In the genomic region with DNA sequence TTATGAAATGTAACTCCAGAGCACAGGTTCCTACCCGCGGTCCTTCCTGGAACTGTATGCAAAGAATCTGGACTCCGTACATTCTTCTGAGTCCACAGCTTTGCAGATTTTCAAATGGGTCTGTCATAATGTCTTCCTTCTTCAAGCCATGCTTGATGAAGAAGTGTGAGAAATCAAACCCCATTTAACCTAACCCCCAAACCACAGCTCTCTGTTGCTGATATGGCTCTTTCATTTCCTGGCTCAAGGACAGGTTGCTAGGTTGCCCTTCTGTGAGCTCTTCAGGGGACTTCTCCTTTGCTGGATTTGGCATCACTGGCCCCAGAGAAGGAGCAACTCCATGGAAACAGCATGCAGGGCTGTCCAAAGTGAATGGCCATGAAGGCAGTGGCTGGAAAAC, we compare ENCODE assay signal across 8 cellular contexts. TPM values are rescaled to one million over a fixed set of nuclear protein-coding genes. Genes with fewer than 3 reads are reported as not detected.
DNase-seq lines count a peak whose midpoint lies in the region; ATAC-seq, FAIRE-seq and TF ChIP-seq lines count a peak whose summit lies in the region.
"Not testable (repeated sequence)": the region's sequence is repeated elsewhere in the genome, so short reads cannot be mapped to it uniquely, and the experiment has no call there.
"Had no signal": no experiment of that assay in that cellular context is flagged by ENCODE, and none has a peak within 500 bp of the region (broad histone marks: within the 10 kb centered on the region; RNA-seq: fewer than 3 reads in every experiment).

No MANE protein-coding gene starts in this region.

- TF ChIP-seq EP300 in K562 (IDR thresholded peaks at IDR 0.05; ENCODE audit: low read length), result not testable (repeated sequence)

- H3K36me3 ChIP-seq in K562 (ENCODE audit: control insufficient read depth, insufficient read depth, low read length), result not testable (repeated sequence)

- ATAC-seq in GM19324 (IDR thresholded peaks at IDR 0.05; ENCODE audit: low FRiP score, unreplicated experiment), result peak; percentile 56
- peak; percentile 53 for ATAC-seq in GM21723 (IDR thresholded peaks at IDR 0.05; ENCODE audit: unreplicated experiment)
- peak; percentile 31 for ATAC-seq in HG03039 (IDR thresholded peaks at IDR 0.05; ENCODE audit: unreplicated experiment)
- peak; percentile 41 for ATAC-seq in HG03520 (IDR thresholded peaks at IDR 0.05; ENCODE audit: unreplicated experiment)
- ATAC-seq in T-helper 17 cell, K562: not testable (repeated sequence)

- not testable (repeated sequence) for H2AFZ ChIP-seq in K562 (ENCODE audit: low read depth, low read length)

- in situ Hi-C loops in K562 (cut with MboI), result not testable (repeated sequence)

- not testable (repeated sequence) for H3K4me3 ChIP-seq in K562

- H3K4me1 Mint-ChIP-seq in T-helper 17 cell, result peaks cover 14% of the 10 kb centered on the region

- H3K4me1 ChIP-seq in K562 (replicated peaks in 1 of 2; ENCODE audit: control insufficient read depth in 2 of 2, insufficient read depth in 2 of 2, low read length in 2 of 2), result not testable (repeated sequence)

- not testable (repeated sequence) for H3K36me3 Mint-ChIP-seq in T-helper 17 cell (ENCODE audit: low read depth)

- DNase-seq in GM12892 (ENCODE audit: insufficient read length); T-helper 17 cell; K562 (ENCODE audit: extremely low read depth in 1 of 4, low spot score in 3 of 4): not testable (repeated sequence)

- H3K27ac Mint-ChIP-seq in T-helper 17 cell, result peak overlapping the region; percentile 41

- not testable (repeated sequence) for H3K9me3 ChIP-seq in T-helper 17 cell (ENCODE audit: control insufficient read depth, low read length, poor library complexity, severe bottlenecking); K562 (replicated peaks; ENCODE audit: control insufficient read depth, insufficient read depth, low read depth, low read length)

- not testable (repeated sequence) for H3K4me2 ChIP-seq in K562 (ENCODE audit: insufficient read depth, low read length)

- CTCF ChIA-PET in K562 (lab: Yijun Ruan, JAX; ENCODE audit: low intra/inter-chr PET ratio), result not testable (repeated sequence)

- intact Hi-C loops in K562 (cut with micrococcal nuclease), result not testable (repeated sequence)

- H3K4me3 Mint-ChIP-seq in T-helper 17 cell, result peak overlapping the region; percentile 41

- POLR2A ChIA-PET in K562 (lab: Yijun Ruan, JAX), result not testable (repeated sequence)

- TF ChIP-seq RAD21 in K562 (CRISPR knock-in tag; conservative IDR thresholded peaks at IDR 0.05 in 1 of 2, IDR thresholded peaks at IDR 0.05 in 1 of 2), result not testable (repeated sequence)

- BruUV-seq in K562 (replicated peaks; lab: Mats Ljungman, UMichigan), result not testable (repeated sequence)

- not testable (repeated sequence) for H4K20me1 ChIP-seq in K562 (replicated peaks; ENCODE audit: control insufficient read depth, insufficient read depth, low read length)

- not testable (repeated sequence) for TF ChIP-seq CTCF in K562 (IDR thresholded peaks at IDR 0.05 in 2 of 3, conservative IDR thresholded peaks at IDR 0.05 in 1 of 3; ENCODE audit: insufficient read depth in 2 of 3, low read depth in 1 of 3, low read length in 3 of 3)

- H3K27ac ChIP-seq in K562 (ENCODE audit: extremely low read depth, low read depth, low read length), result not testable (repeated sequence)

- H3K9me1 ChIP-seq in K562 (ENCODE audit: control insufficient read depth, insufficient read depth, low read length), result not testable (repeated sequence)

- H3K9ac ChIP-seq in K562 (ENCODE audit: insufficient read depth in 1 of 2, low read depth in 2 of 2, low read length in 2 of 2), result not testable (repeated sequence)

- H3K27me3 Mint-ChIP-seq in T-helper 17 cell, result not testable (repeated sequence)

- 0% methylated on average over 3 of the region's 3 CpGs for WGBS in K562 (ENCODE audit: insufficient coverage, low coverage, missing lambda C conversion rate)

- peak; percentile 88 for FAIRE-seq in GM12892 (lab: Jason Lieb, UNC)
- FAIRE-seq in K562 (lab: Jason Lieb, UNC), result peak; percentile 26

- H3K79me2 ChIP-seq in K562 (ENCODE audit: control insufficient read depth, insufficient read depth, low read length), result not testable (repeated sequence)

- TF ChIP-seq POLR2A in GM12892 (IDR thresholded peaks at IDR 0.05; ENCODE audit: low read depth, low read length); K562 (conservative IDR thresholded peaks at IDR 0.05): not testable (repeated sequence)

- H3K27me3 ChIP-seq in K562 (ENCODE audit: control insufficient read depth in 2 of 2, insufficient read depth in 2 of 2, low read length in 2 of 2), result peaks cover 0 to 11% of the 10 kb centered on the region in 2 experiments; a peak in 2 of 5 replicates

RNA-seq across cellular contexts. Expression of a gene that starts 41.9 kb away (rescaled TPM):
- polyA plus RNA-seq in GM12892 (2012; ENCODE audit: missing spikeins), result 7.6 TPM
- total RNA-seq in T-helper 17 cell (1 to 10 TPM; 7.2 TPM), K562 (2014; rRNA removed) (not detected in 2 replicates), K562 (2014; rRNA removed; fragmentation: Illumina TruSeq; extraction: Trizol) (0.22 TPM in 1 of 2 replicates, not detected in the other), K562 (2015; rRNA removed; fragmentation: Illumina TruSeq; extraction: Trizol) (not detected in 2 replicates), K562 (2021) (not detected in 2 replicates)
- total RNA-seq in K562 (2011; cell fraction: chromatin; rRNA removed; ENCODE audit: low replicate concordance), result 0.12 and 0.32 TPM in 2 replicates
- 0.53 TPM in 1 of 2 replicates, not detected in the other for total RNA-seq in K562 (2011; cell fraction: nucleolus; rRNA removed)
- 0.51 TPM in 1 of 2 replicates, not detected in the other for total RNA-seq in K562 (2011; cell fraction: nucleoplasm; rRNA removed)
- polyA plus RNA-seq in K562 (2011; rRNA removed) (0.77 TPM in 1 of 2 replicates, not detected in the other), K562 (2014; fragmentation: Illumina TruSeq; extraction: Trizol) (0.14 TPM in 1 of 2 replicates, not detected in the other), K562 (2014; fragmentation: Nextera tagmentation; extraction: Ambion mirVana) (under 1 TPM; 0.32 to 0.39 TPM), K562 (2014; rRNA removed) (0.05 and 0.93 TPM in 2 replicates)
- polyA plus RNA-seq in K562 (2011; cell fraction: cytosol; rRNA removed), result 0.07 TPM in 1 of 2 replicates, not detected in the other
- polyA plus RNA-seq in K562 (2011; cell fraction: nucleus; rRNA removed), result 0.20 TPM in 1 of 2 replicates, not detected in the other
- 0.36 and 0.46 TPM in 2 replicates for polyA plus RNA-seq in K562 (2012)
- polyA minus RNA-seq in K562 (2011; rRNA and poly(A)+ RNA removed), result not detected in 2 replicates
- not detected in 2 replicates for polyA minus RNA-seq in K562 (2011; cell fraction: cytosol; rRNA and poly(A)+ RNA removed)
- not detected in 2 replicates for polyA minus RNA-seq in K562 (2011; cell fraction: nucleus; rRNA and poly(A)+ RNA removed)
- total RNA-seq: PC-9 had no signal

Comparison
In these comparisons a context has a peak if more than half of its experiments do, and no peak if none do; other contexts are left out.
1. RNA of a gene that starts 41.9 kb away (total RNA-seq): 7.2 TPM in T-helper 17 cell; 0.12 to 0.53 TPM in K562; every median in the first group is over 4 times any median in the second.